ENCODE assay signal across 8 cellular contexts in genomic region chr7:6589829-6590644, GRCh38. TPM values are rescaled to one million over a fixed set of nuclear protein-coding genes. Genes with fewer than 3 reads are reported as not detected.
DNase-seq lines count a peak whose midpoint lies in the region; ATAC-seq and TF ChIP-seq lines count a peak whose summit lies in the region.

INTS15 (plus strand) TSS chr7:6590021; CDS start chr7:6590284, 263 bp downstream.

- no peaks in the 10 kb centered on the region for H3K9me3 Mint-ChIP-seq in activated CD4-positive, alpha-beta memory T cell treated with anti-CD3 and anti-CD28 coated beads for 36 hours

- ATAC-seq in GM19043 (IDR thresholded peaks at IDR 0.05; ENCODE audit: low read depth, unreplicated experiment) (peak; percentile 83), HG03354 (IDR thresholded peaks at IDR 0.05; ENCODE audit: poor library complexity, severe bottlenecking, unreplicated experiment) (peak; percentile 86), lung (ENCODE audit: insufficient read depth, low FRiP score) (peak; percentile 97)

- peaks cover 3 to 5% of the 10 kb centered on the region in 2 donors for H3K4me1 ChIP-seq in lung (ENCODE audit: control insufficient read depth in 2 of 2, insufficient read depth in 2 of 2, low read length in 2 of 2)

- peak within 1 kb of the TSS; percentile 97 for H3K4me3 ChIP-seq in lung

- H3K9me3 ChIP-seq in lung (ENCODE audit: control insufficient read depth in 2 of 2, insufficient read depth in 1 of 2, low read length in 1 of 2), result no peaks in the 10 kb centered on the region

- TF ChIP-seq CTCF in lung (IDR thresholded peaks at IDR 0.05; ENCODE audit: control extremely low read depth, extremely low read depth), result peak; percentile 66

- no peaks in the 10 kb centered on the region for H3K27me3 ChIP-seq in lung (ENCODE audit: control insufficient read depth, insufficient read depth)

- peak within 1 kb of the TSS; percentile 87 to 95 for H3K27ac ChIP-seq in lung (ENCODE audit: low read depth in 1 of 2, low read length in 1 of 2)

- peak within 1 kb of the TSS; percentile 81 for H3K4me3 Mint-ChIP-seq in activated CD4-positive, alpha-beta memory T cell treated with anti-CD3 and anti-CD28 coated beads for 36 hours

- POLR2A ChIA-PET in activated CD4-positive, alpha-beta memory T cell treated with anti-CD3 and anti-CD28 coated beads for 36 hours (lab: Charles Lee), result interaction anchor here (0.8 to 1.4 kb wide), 3 partner anchors 12 to 47 kb away, joined by 3 to 5 read pairs (median 3); partner anchors contain the start of genes ZDHHC4 and ZNF316

- CTCF ChIA-PET in activated CD4-positive, alpha-beta memory T cell treated with anti-CD3 and anti-CD28 coated beads for 36 hours (lab: Charles Lee), result interaction anchor here (0.6 to 3.1 kb wide), 12 partner anchors 9 to 733 kb away, joined by 3 to 24 read pairs (median 4); partner anchors contain the start of gene ZDHHC4

- peaks cover 16% of the 10 kb centered on the region for H3K4me1 Mint-ChIP-seq in activated CD4-positive, alpha-beta memory T cell treated with anti-CD3 and anti-CD28 coated beads for 36 hours (ENCODE audit: low read depth)

- H3K27me3 Mint-ChIP-seq in activated CD4-positive, alpha-beta memory T cell treated with anti-CD3 and anti-CD28 coated beads for 36 hours, result no peaks in the 10 kb centered on the region

- intact Hi-C loops in activated CD4-positive, alpha-beta memory T cell treated with anti-CD3 and anti-CD28 coated beads for 36 hours (cut with micrococcal nuclease), result loop anchor here (1.0 to 10.0 kb wide), 3 partner anchors 13 to 115 kb away; partner anchors contain the start of genes ZDHHC4, ZNF12 and ZNF316

- H3K36me3 ChIP-seq in lung (ENCODE audit: control insufficient read depth in 2 of 2, insufficient read depth in 2 of 2, low read length in 2 of 2), result peaks cover 6 to 19% of the 10 kb centered on the region in 2 donors

- DNase-seq in C1 segment of cervical spinal cord (lab: John Stamatoyannopoulos, UW), result peak in 13 of 14 donors; percentile 46 to 90 (median 71)
- peak; percentile 92 for DNase-seq in NCI-H69 (lab: John Stamatoyannopoulos, UW)
- DNase-seq in activated CD4-positive, alpha-beta memory T cell treated with anti-CD3 and anti-CD28 coated beads for 36 hours, result peak; percentile 84
- peak; percentile 89 for DNase-seq in ecto neural progenitor cell (ENCODE audit: low spot score)
- peak; percentile 68 for DNase-seq in lung (ENCODE audit: low spot score)
- DNase-seq in stimulated activated CD4-positive, alpha-beta T cell treated with anti-CD3 and anti-CD28 coated beads, TNF-alpha, amount 100 ng/mL, for 4 hours (ENCODE audit: low read depth in 3 of 3), result peak; percentile 64 to 79 (median 69)

- peak within 1 kb of the TSS; percentile 59 for H3K27ac Mint-ChIP-seq in activated CD4-positive, alpha-beta memory T cell treated with anti-CD3 and anti-CD28 coated beads for 36 hours

- H3K36me3 Mint-ChIP-seq in activated CD4-positive, alpha-beta memory T cell treated with anti-CD3 and anti-CD28 coated beads for 36 hours, result peaks cover 21% of the 10 kb centered on the region

- 0% methylated on average over 83 to 107 of the region's 107 CpGs for WGBS in lung, 2 donors

RNA-seq across cellular contexts. Expression of gene INTS15, which starts in this region (rescaled TPM):
- 10 to 100 TPM; 25.9 to 27.5 TPM for total RNA-seq in activated CD4-positive, alpha-beta memory T cell treated with anti-CD3 and anti-CD28 coated beads for 36 hours
- 10 to 100 TPM; 24.7 to 34.5 TPM for total RNA-seq in lung
- polyA plus RNA-seq in lung, result 10 to 100 TPM; 13.8 to 20.2 TPM

Comparison
In these comparisons a context has a peak if more than half of its experiments do, and no peak if none do; other contexts are left out.
1. Peak in every context shown above with its lines: DNase-seq, ATAC-seq, H3K4me3 ChIP-seq and H3K27ac ChIP-seq.